1 cellular context compared by ENCODE assay signal in the genomic region with DNA sequence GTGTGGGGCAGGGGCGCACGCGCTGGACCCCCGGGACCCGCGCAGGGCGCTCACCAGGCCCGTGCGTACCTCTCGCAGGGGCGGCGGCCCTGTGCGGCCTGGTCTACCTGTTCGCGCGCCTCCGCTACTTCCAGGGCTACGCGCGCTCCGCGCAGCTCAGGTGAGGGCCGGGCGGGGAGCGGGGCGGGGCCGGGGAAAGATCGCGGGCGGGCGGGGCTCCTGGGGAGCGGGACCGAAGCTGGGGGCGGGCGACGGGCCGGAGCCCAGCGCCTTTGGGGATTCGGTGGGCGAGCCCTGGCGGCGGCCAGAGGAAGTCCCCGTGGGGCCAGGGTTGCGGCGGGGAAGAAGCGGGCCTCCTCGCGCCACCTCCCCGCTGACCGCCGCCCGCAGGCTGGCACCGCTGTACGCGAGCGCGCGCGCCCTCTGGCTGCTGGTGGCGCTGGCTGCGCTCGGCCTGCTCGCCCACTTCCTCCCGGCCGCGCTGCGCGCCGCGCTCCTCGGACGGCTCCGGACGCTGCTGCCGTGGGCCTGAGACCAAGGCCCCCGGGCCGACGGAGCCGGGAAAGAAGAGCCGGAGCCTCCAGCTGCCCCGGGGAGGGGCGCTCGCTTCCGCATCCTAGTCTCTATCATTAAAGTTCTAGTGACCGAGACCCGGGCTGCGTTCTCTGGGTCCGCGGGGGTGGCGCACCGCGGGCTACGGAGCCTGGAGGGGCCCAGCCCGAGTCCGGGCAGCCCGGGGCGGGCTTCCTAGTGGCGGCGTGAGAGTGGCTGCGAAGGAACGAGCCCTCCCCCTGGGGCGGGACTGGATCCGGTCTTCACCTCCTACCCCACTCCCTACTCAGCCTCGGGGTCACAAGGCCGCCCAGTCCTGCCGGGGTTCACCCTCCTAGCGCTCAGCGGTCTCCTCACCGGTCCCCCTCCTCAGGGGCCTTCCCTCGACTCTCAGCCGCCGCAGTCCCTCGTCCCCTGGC.
TF ChIP-seq lines count a peak whose summit lies in the region.

No MANE protein-coding gene starts in this region.

TF ChIP-seq in HepG2, 621 proteins besides CTCF, POLR2A, EP300 and RAD21 (continued from another document and continues in another):
- TF ChIP-seq NFIB (CRISPR knock-in tag; IDR thresholded peaks at IDR 0.05; ENCODE audit: borderline replicate concordance) (no peak), ZNF790 (CRISPR knock-in tag; IDR thresholded peaks at IDR 0.05; ENCODE audit: borderline replicate concordance) (peak; percentile 44; the same call in 1 of the 2 replicates), SIN3B (IDR thresholded peaks at IDR 0.05; ENCODE audit: low read length) (no peak), NR0B2 (CRISPR knock-in tag; IDR thresholded peaks at IDR 0.05) (no peak), CBX2 (IDR thresholded peaks at IDR 0.05; ENCODE audit: low read depth, low read length) (no peak), CBX2 (CRISPR knock-in tag; IDR thresholded peaks at IDR 0.05; ENCODE audit: low read depth) (no peak), SMC3 (IDR thresholded peaks at IDR 0.05; ENCODE audit: low read length) (no peak; the same call in 1 of the 2 replicates), E2F2 (CRISPR knock-in tag; IDR thresholded peaks at IDR 0.05; ENCODE audit: borderline replicate concordance) (0 out of 2 replicates have a peak, but pooled peaks have one; percentile 36), LBX2 (CRISPR knock-in tag; IDR thresholded peaks at IDR 0.05; ENCODE audit: borderline replicate concordance) (no peak), HNRNPUL1 (IDR thresholded peaks at IDR 0.05; ENCODE audit: low read depth, low read length) (no peak), KLF9 (CRISPR knock-in tag; IDR thresholded peaks at IDR 0.05; ENCODE audit: low read depth) (no peak), ZNF598 (CRISPR knock-in tag; IDR thresholded peaks at IDR 0.05; ENCODE audit: borderline replicate concordance) (no peak), ZNF557 (CRISPR knock-in tag; IDR thresholded peaks at IDR 0.05) (no peak), KLF11 (CRISPR knock-in tag; IDR thresholded peaks at IDR 0.05) (no peak), TRIM22 (IDR thresholded peaks at IDR 0.05) (no peak), ZBTB38 (CRISPR knock-in tag; IDR thresholded peaks at IDR 0.05) (no peak), ZNF138 (CRISPR knock-in tag; IDR thresholded peaks at IDR 0.05; ENCODE audit: low read depth) (no peak), ZHX2 (IDR thresholded peaks at IDR 0.05; ENCODE audit: low read depth) (no peak), ZHX2 (CRISPR knock-in tag; IDR thresholded peaks at IDR 0.05; ENCODE audit: borderline replicate concordance) (no peak), REXO4 (CRISPR knock-in tag; IDR thresholded peaks at IDR 0.05; ENCODE audit: borderline replicate concordance) (no peak), ZUFSP (CRISPR knock-in tag; IDR thresholded peaks at IDR 0.05; ENCODE audit: borderline replicate concordance) (no peak)
- TF ChIP-seq, protein P1, sequence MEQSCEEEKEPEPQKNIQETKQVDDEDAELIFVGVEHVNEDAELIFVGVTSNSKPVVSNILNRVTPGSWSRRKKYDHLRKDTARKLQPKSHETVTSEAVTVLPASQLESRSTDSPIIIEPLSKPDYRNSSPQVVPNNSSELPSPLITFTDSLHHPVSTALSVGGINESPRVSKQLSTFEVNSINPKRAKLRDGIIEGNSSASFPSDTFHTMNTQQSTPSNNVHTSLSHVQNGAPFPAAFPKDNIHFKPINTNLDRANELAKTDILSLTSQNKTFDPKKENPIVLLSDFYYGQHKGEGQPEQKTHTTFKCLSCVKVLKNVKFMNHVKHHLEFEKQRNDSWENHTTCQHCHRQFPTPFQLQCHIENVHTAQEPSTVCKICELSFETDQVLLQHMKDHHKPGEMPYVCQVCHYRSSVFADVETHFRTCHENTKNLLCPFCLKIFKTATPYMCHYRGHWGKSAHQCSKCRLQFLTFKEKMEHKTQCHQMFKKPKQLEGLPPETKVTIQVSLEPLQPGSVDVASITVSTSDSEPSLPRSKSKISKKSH (CRISPR knock-in tag; IDR thresholded peaks at IDR 0.05; ENCODE audit: borderline replicate concordance): no peak
- TF ChIP-seq, protein P2, sequence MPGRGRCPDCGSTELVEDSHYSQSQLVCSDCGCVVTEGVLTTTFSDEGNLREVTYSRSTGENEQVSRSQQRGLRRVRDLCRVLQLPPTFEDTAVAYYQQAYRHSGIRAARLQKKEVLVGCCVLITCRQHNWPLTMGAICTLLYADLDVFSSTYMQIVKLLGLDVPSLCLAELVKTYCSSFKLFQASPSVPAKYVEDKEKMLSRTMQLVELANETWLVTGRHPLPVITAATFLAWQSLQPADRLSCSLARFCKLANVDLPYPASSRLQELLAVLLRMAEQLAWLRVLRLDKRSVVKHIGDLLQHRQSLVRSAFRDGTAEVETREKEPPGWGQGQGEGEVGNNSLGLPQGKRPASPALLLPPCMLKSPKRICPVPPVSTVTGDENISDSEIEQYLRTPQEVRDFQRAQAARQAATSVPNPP (CRISPR knock-in tag; IDR thresholded peaks at IDR 0.05): no peak
- TF ChIP-seq, protein P3, sequence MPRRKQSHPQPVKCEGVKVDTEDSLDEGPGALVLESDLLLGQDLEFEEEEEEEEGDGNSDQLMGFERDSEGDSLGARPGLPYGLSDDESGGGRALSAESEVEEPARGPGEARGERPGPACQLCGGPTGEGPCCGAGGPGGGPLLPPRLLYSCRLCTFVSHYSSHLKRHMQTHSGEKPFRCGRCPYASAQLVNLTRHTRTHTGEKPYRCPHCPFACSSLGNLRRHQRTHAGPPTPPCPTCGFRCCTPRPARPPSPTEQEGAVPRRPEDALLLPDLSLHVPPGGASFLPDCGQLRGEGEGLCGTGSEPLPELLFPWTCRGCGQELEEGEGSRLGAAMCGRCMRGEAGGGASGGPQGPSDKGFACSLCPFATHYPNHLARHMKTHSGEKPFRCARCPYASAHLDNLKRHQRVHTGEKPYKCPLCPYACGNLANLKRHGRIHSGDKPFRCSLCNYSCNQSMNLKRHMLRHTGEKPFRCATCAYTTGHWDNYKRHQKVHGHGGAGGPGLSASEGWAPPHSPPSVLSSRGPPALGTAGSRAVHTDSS (CRISPR knock-in tag; conservative IDR thresholded peaks at IDR 0.05): no peak
- TF ChIP-seq, protein P4, sequence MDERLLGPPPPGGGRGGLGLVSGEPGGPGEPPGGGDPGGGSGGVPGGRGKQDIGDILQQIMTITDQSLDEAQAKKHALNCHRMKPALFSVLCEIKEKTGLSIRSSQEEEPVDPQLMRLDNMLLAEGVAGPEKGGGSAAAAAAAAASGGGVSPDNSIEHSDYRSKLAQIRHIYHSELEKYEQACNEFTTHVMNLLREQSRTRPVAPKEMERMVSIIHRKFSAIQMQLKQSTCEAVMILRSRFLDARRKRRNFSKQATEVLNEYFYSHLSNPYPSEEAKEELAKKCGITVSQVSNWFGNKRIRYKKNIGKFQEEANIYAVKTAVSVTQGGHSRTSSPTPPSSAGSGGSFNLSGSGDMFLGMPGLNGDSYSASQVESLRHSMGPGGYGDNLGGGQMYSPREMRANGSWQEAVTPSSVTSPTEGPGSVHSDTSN (CRISPR knock-in tag; IDR thresholded peaks at IDR 0.05): no peak
